In the genomic region with DNA sequence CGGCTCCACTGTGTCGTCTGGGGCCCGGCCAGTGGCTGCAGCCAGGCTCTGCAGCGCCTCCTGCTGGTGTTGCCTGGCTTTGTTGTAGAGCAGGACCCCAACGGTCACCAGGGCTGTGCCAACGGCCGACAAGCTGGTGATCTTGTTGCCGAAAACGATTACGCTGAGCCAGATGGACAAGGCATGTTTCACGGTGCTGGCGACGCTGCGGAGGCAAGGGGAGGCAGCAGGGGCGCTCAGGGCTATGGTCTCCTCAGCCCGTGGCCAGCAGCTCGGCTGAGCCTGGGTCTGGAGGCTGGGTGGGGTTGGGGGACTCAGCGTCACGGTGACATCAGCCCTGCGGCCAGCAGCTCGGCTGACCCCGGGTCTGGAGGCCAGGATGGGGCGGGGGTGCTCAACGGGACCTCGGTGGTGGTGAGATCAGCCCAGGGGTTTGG, we compare ENCODE assay signal across 9 cellular contexts. TPM values are rescaled to one million over a fixed set of nuclear protein-coding genes. Genes with fewer than 3 reads are reported as not detected.
DNase-seq lines count a peak whose midpoint lies in the region; ATAC-seq, FAIRE-seq and TF ChIP-seq lines count a peak whose summit lies in the region.
"Had no signal": no experiment of that assay in that cellular context is flagged by ENCODE, and none has a peak within 500 bp of the region (broad histone marks: within the 10 kb centered on the region; RNA-seq: fewer than 3 reads in every experiment).

No MANE protein-coding gene starts in this region.

- H3K36me3 Mint-ChIP-seq in osteocyte (ENCODE audit: unreplicated experiment) = peaks cover 23% of the 10 kb centered on the region

- no peak overlapping the region for H3K4me3 Mint-ChIP-seq in osteocyte (ENCODE audit: unreplicated experiment)
- H3K4me3 Mint-ChIP-seq: T-helper 1 cell treated with Interleukin-12 subunit alpha and Interleukin-12 subunit beta and Interleukin-4 antibody, amounts not matched to agents 30 μg/mL and 1 μg/mL, for 36 hours had no signal

- ATAC-seq in HG03342 (IDR thresholded peaks at IDR 0.05; ENCODE audit: unreplicated experiment) = no peak

- H2AFZ ChIP-seq in OCI-LY3 (ENCODE audit: low read depth, low read length) = no peak overlapping the region

- H3K4me1 ChIP-seq in OCI-LY3 (ENCODE audit: low read length) (no peaks in the 10 kb centered on the region), colonic mucosa (peaks cover 8% of the 10 kb centered on the region)

- H3K36me3 ChIP-seq in OCI-LY3 (replicated peaks; ENCODE audit: low read depth, low read length) = peaks cover 23% of the 10 kb centered on the region
- peaks cover under 1% of the 10 kb centered on the region for H3K36me3 ChIP-seq in colonic mucosa

- no peaks in the 10 kb centered on the region for H3K9me3 ChIP-seq in OCI-LY3 (ENCODE audit: insufficient read depth, low read length)
- H3K9me3 ChIP-seq in colonic mucosa = no peaks in the 10 kb centered on the region

- H3K27ac Mint-ChIP-seq in osteocyte (ENCODE audit: unreplicated experiment) = no peak overlapping the region
- H3K27ac Mint-ChIP-seq: T-helper 1 cell treated with Interleukin-12 subunit alpha and Interleukin-12 subunit beta and Interleukin-4 antibody, amounts not matched to agents 30 μg/mL and 1 μg/mL, for 36 hours had no signal

- H3K4me1 Mint-ChIP-seq in osteocyte (ENCODE audit: unreplicated experiment) = peaks cover 2% of the 10 kb centered on the region

- no peaks in the 10 kb centered on the region for H3K27me3 Mint-ChIP-seq in osteocyte (ENCODE audit: unreplicated experiment)

- H4K20me1 ChIP-seq in OCI-LY3 (ENCODE audit: insufficient read depth, low read length) = no peaks in the 10 kb centered on the region

- TF ChIP-seq CTCF in D721Med (IDR thresholded peaks at IDR 0.05; ENCODE audit: insufficient read depth, missing control alignments) = peak; percentile 17
- TF ChIP-seq CTCF in OCI-LY3 (IDR thresholded peaks at IDR 0.05; ENCODE audit: low read depth, low read length) = peak; percentile 56
- peak; percentile 40 for TF ChIP-seq CTCF in colonic mucosa (IDR thresholded peaks at IDR 0.05)
- TF ChIP-seq CTCF in osteocyte (IDR thresholded peaks at IDR 0.05) = peak; percentile 56

- H3K9ac ChIP-seq in OCI-LY3 (ENCODE audit: low read length) (no peak overlapping the region), colonic mucosa (ENCODE audit: low read depth in 2 of 2, low read length in 2 of 2) (no peak overlapping the region)

- no peaks in the 10 kb centered on the region for H3K27me3 ChIP-seq in OCI-LY3 (ENCODE audit: low read depth, low read length)
- H3K27me3 ChIP-seq in colonic mucosa = no peaks in the 10 kb centered on the region

- no peak for FAIRE-seq in D721Med (lab: Jason Lieb, UNC)

- H3K79me2 ChIP-seq in OCI-LY3 (ENCODE audit: low read length) = no peaks in the 10 kb centered on the region

- H3K4me3 ChIP-seq in OCI-LY3 (ENCODE audit: low read length) (no peak overlapping the region), colonic mucosa (no peak overlapping the region)

- H3K27ac ChIP-seq in OCI-LY3 (ENCODE audit: low read length) = no peak overlapping the region
- no peak overlapping the region for H3K27ac ChIP-seq in colonic mucosa

- no peaks in the 10 kb centered on the region for H3K9me3 Mint-ChIP-seq in osteocyte (ENCODE audit: unreplicated experiment)
- H3K9me3 Mint-ChIP-seq: T-helper 1 cell treated with Interleukin-12 subunit alpha and Interleukin-12 subunit beta and Interleukin-4 antibody, amounts not matched to agents 30 μg/mL and 1 μg/mL, for 36 hours had no signal

- intact Hi-C loops in colonic mucosa (cut with DNase I) = no loop called here

- DNase-seq in D721Med (ENCODE audit: insufficient read length, low spot score) = no peak
- DNase-seq in colonic mucosa = no peak
- DNase-seq in osteocyte (ENCODE audit: extremely low spot score, unreplicated experiment) = no peak
- no peak for DNase-seq in islet precursor cell
- no peak for DNase-seq in NCI-H1048 (lab: John Stamatoyannopoulos, UW)
- DNase-seq in NK-92 treated with Interleukin-12 subunit alpha and Interleukin-12 subunit beta, amount 100 ng/mL, for 24 hours (lab: John Stamatoyannopoulos, UW) = no peak

- H3K4me2 ChIP-seq in OCI-LY3 (ENCODE audit: low read length) = no peak overlapping the region

RNA-seq across cellular contexts. Expression of gene CDK11B, which starts 7.0 kb away (rescaled TPM):
- 10 to 100 TPM; 31.8 to 44.7 TPM for total RNA-seq in colonic mucosa
- total RNA-seq in osteocyte = 28.8 and 29.7 TPM in 2 replicates

RNA-seq across cellular contexts. Expression of gene SLC35E2B, which starts 26.8 kb away (rescaled TPM):
- total RNA-seq in colonic mucosa (10 to 100 TPM; 41.5 to 57.8 TPM), osteocyte (84.9 and 85.2 TPM in 2 replicates)

RNA-seq across cellular contexts. Expression of gene MMP23B, which starts 33.9 kb away (rescaled TPM):
- total RNA-seq in colonic mucosa (1 to 10 TPM; 3.0 to 5.8 TPM), osteocyte (4.8 and 8.5 TPM in 2 replicates)

RNA-seq across cellular contexts. Expression of gene MIB2, which starts 50.5 kb away (rescaled TPM):
- 100 to 1,000 TPM in 1 of 2 donors, 10 to 100 TPM in 1; 57.0 to 121 TPM for total RNA-seq in colonic mucosa
- total RNA-seq in osteocyte = 105 and 108 TPM in 2 replicates

RNA-seq across cellular contexts. Expression of gene CDK11A, which starts 58.3 kb away (rescaled TPM):
- total RNA-seq in colonic mucosa (10 to 100 TPM; 52.2 to 58.5 TPM), osteocyte (44.2 and 51.3 TPM in 2 replicates)
